19 cellular contexts compared by ENCODE assay signal in genomic region chr10:45453639-45454250, GRCh38.
DNase-seq lines count a peak whose midpoint lies in the region; ATAC-seq and TF ChIP-seq lines count a peak whose summit lies in the region.
"Had no signal": no experiment of that assay in that cellular context is flagged by ENCODE, and none has a peak within 500 bp of the region (broad histone marks: within the 10 kb centered on the region; RNA-seq: fewer than 3 reads in every experiment).

No MANE protein-coding gene starts in this region.

- intact Hi-C loops in esophagus muscularis mucosa (cut with DNase I), result no loop called here

- H3K27ac ChIP-seq in HL-60 (replicated peaks), result peak overlapping the region; percentile 83
- no peak overlapping the region for H3K27ac ChIP-seq in esophagus muscularis mucosa (replicated peaks in 1 of 4)
- H3K27ac ChIP-seq in skeletal muscle tissue (ENCODE audit: low read depth, low read length), result no peak overlapping the region
- H3K27ac ChIP-seq: GM23248, ovary, thyroid gland had no signal

- DNase-seq in HL-60 (ENCODE audit: low read depth in 1 of 2, low spot score in 1 of 2) (peak; percentile 43 to 73), esophagus muscularis mucosa (ENCODE audit: extremely low spot score) (peak; percentile 79), mucosa of gallbladder (ENCODE audit: low spot score) (no peak), COLO829 (ENCODE audit: low spot score) (no peak)
- DNase-seq: activated CD4-positive, alpha-beta T cell treated with anti-CD3 and anti-CD28 coated beads for 1 hour; activated T-cell treated with anti-CD3 and anti-CD28 coated beads, Interleukin-2, amount 50 U/mL, for 24 hours; DND-41; mesenchymal stem cell; NCI-H187 treated with DMSO at 0.1 percent for 48 hours; NCI-H524 treated with DMSO at 0.1 percent for 48 hours; ovary; stimulated activated CD4-positive, alpha-beta T cell treated with anti-CD3 and anti-CD28 coated beads, Interleukin-15, amount 100 ng/mL, for 24 hours; T-helper 1 cell; thyroid gland had no signal

- H3K36me3 ChIP-seq in esophagus muscularis mucosa, result peaks cover 17 to 31% (median 27%) of the 10 kb centered on the region in 4 donors
- H3K36me3 ChIP-seq in skeletal muscle tissue (ENCODE audit: control insufficient read depth in 3 of 3, insufficient read depth in 3 of 3, low read length in 3 of 3), result peaks cover 12 to 16% (median 13%) of the 10 kb centered on the region in 3 donors
- H3K36me3 ChIP-seq: ovary had no signal

- H3K4me1 ChIP-seq in esophagus muscularis mucosa (peaks cover 3 to 18% (median 11%) of the 10 kb centered on the region in 4 donors), skeletal muscle tissue (ENCODE audit: control insufficient read depth in 3 of 3, insufficient read depth in 3 of 3, low read length in 3 of 3) (peaks cover 8 to 14% (median 13%) of the 10 kb centered on the region in 3 donors)
- H3K4me1 ChIP-seq: thyroid gland had no signal

- peak overlapping the region in 2 of 3 donors; percentile 21 to 26 for H3K9ac ChIP-seq in skeletal muscle tissue (ENCODE audit: low read depth in 1 of 3, low read length in 3 of 3)
- H3K9ac ChIP-seq: GM23248 had no signal

- ATAC-seq in GM19023 (IDR thresholded peaks at IDR 0.05; ENCODE audit: unreplicated experiment) (peak; percentile 78), HG02885 (IDR thresholded peaks at IDR 0.05; ENCODE audit: poor library complexity, unreplicated experiment) (no peak)

- TF ChIP-seq POLR2A in esophagus muscularis mucosa (IDR thresholded peaks at IDR 0.05; ENCODE audit: low read depth), result no peak

- TF ChIP-seq EP300 in esophagus muscularis mucosa (IDR thresholded peaks at IDR 0.05), result no peak

- TF ChIP-seq CTCF in HL-60 (IDR thresholded peaks at IDR 0.05; ENCODE audit: insufficient read depth, low read length) (no peak), esophagus muscularis mucosa (IDR thresholded peaks at IDR 0.05) (no peak)

- H3K9me3 ChIP-seq in esophagus muscularis mucosa (no peaks in the 10 kb centered on the region), skeletal muscle tissue (ENCODE audit: control insufficient read depth in 3 of 3, low read length in 3 of 3) (no peaks in the 10 kb centered on the region)
- H3K9me3 ChIP-seq: BLaER1 treated with 17β-estradiol and CSF1 and Interleukin-3, amounts not matched to agents 10 nM and 100 nM; ovary; thyroid gland had no signal

- WGBS in esophagus muscularis mucosa, result 90% methylated on average over 8 of the region's 9 CpGs

- no peak overlapping the region for H3K4me3 ChIP-seq in HL-60 (replicated peaks; ENCODE audit: insufficient read depth, low read length)
- no peak overlapping the region for H3K4me3 ChIP-seq in esophagus muscularis mucosa
- H3K4me3 ChIP-seq in skeletal muscle tissue (ENCODE audit: low read length in 3 of 3), result no peak overlapping the region
- H3K4me3 ChIP-seq: BLaER1 treated with 17β-estradiol and CSF1 and Interleukin-3, amounts not matched to agents 10 nM and 100 nM; GM23248; ovary; thyroid gland had no signal

- H3K27me3 ChIP-seq in HL-60 (ENCODE audit: insufficient read depth, poor library complexity, severe bottlenecking), result no peaks in the 10 kb centered on the region
- no peaks in the 10 kb centered on the region for H3K27me3 ChIP-seq in esophagus muscularis mucosa
- H3K27me3 ChIP-seq in skeletal muscle tissue (ENCODE audit: control insufficient read depth in 3 of 3, insufficient read depth in 3 of 3, low read length in 3 of 3), result no peaks in the 10 kb centered on the region
- H3K27me3 ChIP-seq: BLaER1 treated with 17β-estradiol and CSF1 and Interleukin-3, amounts not matched to agents 10 nM and 100 nM; ovary; thyroid gland had no signal

Comparison
In these comparisons a context has a peak if more than half of its experiments do, and no peak if none do; other contexts are left out.
1. DNase-seq: peak in HL-60 (2 of 2) and esophagus muscularis mucosa (single experiment); none in mucosa of gallbladder (single experiment) and COLO829 (single experiment).